In genomic region chr2:232502513-232502900, GRCh38 we compare ENCODE assay signal across 10 cellular contexts. TPM values are rescaled to one million over a fixed set of nuclear protein-coding genes. Genes with fewer than 3 reads are reported as not detected.
DNase-seq lines count a peak whose midpoint lies in the region; ATAC-seq and TF ChIP-seq lines count a peak whose summit lies in the region.
"Had no signal": no experiment of that assay in that cellular context is flagged by ENCODE, and none has a peak within 500 bp of the region (broad histone marks: within the 10 kb centered on the region; RNA-seq: fewer than 3 reads in every experiment).

No MANE protein-coding gene starts in this region.

- ATAC-seq in activated CD8-positive, alpha-beta T cell treated with anti-CD3 and anti-CD28 coated beads for 36 hours = peak; percentile 72
- ATAC-seq in GM21381 (IDR thresholded peaks at IDR 0.05; ENCODE audit: unreplicated experiment) = no peak

- H3K4me1 ChIP-seq in iPS DF 6.9 (ENCODE audit: control insufficient read depth, insufficient read depth, low read length) = peaks cover 4% of the 10 kb centered on the region
- peaks cover 9 to 28% (median 24%) of the 10 kb centered on the region in 4 donors for H3K4me1 ChIP-seq in stomach

- peaks cover 72% of the 10 kb centered on the region for H3K27me3 Mint-ChIP-seq in activated T-cell treated with anti-CD3 and anti-CD28 coated beads, Interleukin-2, amount 50 U/mL, for 24 hours
- H3K27me3 Mint-ChIP-seq in activated CD8-positive, alpha-beta T cell treated with anti-CD3 and anti-CD28 coated beads for 36 hours = peaks cover 36% of the 10 kb centered on the region

- no peaks in the 10 kb centered on the region for H3K36me3 Mint-ChIP-seq in activated T-cell treated with anti-CD3 and anti-CD28 coated beads, Interleukin-2, amount 50 U/mL, for 24 hours (ENCODE audit: low read depth)
- H3K36me3 Mint-ChIP-seq in activated CD8-positive, alpha-beta T cell treated with anti-CD3 and anti-CD28 coated beads for 36 hours (ENCODE audit: low read depth) = no peaks in the 10 kb centered on the region

- TF ChIP-seq EP300 in stomach (IDR thresholded peaks at IDR 0.05) = no peak

- H3K27ac Mint-ChIP-seq in activated T-cell treated with anti-CD3 and anti-CD28 coated beads, Interleukin-2, amount 50 U/mL, for 24 hours = no peak overlapping the region
- peak overlapping the region; percentile 8 for H3K27ac Mint-ChIP-seq in activated CD8-positive, alpha-beta T cell treated with anti-CD3 and anti-CD28 coated beads for 36 hours

- CTCF ChIA-PET in activated CD8-positive, alpha-beta T cell treated with anti-CD3 and anti-CD28 coated beads for 36 hours (lab: Charles Lee) = interaction anchor here (1.3 to 2.9 kb wide), 2 partner anchors 19 to 55 kb away, joined by 5 to 7 read pairs; no protein-coding TSS in a partner anchor

- H3K36me3 ChIP-seq in iPS DF 6.9 (ENCODE audit: control insufficient read depth, insufficient read depth, low read length) (no peaks in the 10 kb centered on the region), stomach (no peaks in the 10 kb centered on the region)

- peak overlapping the region; percentile 55 for H3K4me3 Mint-ChIP-seq in activated T-cell treated with anti-CD3 and anti-CD28 coated beads, Interleukin-2, amount 50 U/mL, for 24 hours
- H3K4me3 Mint-ChIP-seq in activated CD8-positive, alpha-beta T cell treated with anti-CD3 and anti-CD28 coated beads for 36 hours = peak overlapping the region; percentile 59

- H3K27me3 ChIP-seq in iPS DF 6.9 (ENCODE audit: control insufficient read depth, insufficient read depth, low read length) (peaks cover 17% of the 10 kb centered on the region), stomach (peaks cover 0 to 53% (median 30%) of the 10 kb centered on the region in 3 donors)

- intact Hi-C loops in activated CD8-positive, alpha-beta T cell treated with anti-CD3 and anti-CD28 coated beads for 36 hours (cut with micrococcal nuclease) = no loop called here
- intact Hi-C loops in stomach (cut with DNase I; ENCODE audit: low total_unique reads) = no loop called here

- no peak for TF ChIP-seq CTCF in activated CD8-positive, alpha-beta T cell treated with anti-CD3 and anti-CD28 coated beads for 36 hours (IDR thresholded peaks at IDR 0.05)
- no peak for TF ChIP-seq CTCF in stomach (IDR thresholded peaks at IDR 0.05)

- peaks cover 10% of the 10 kb centered on the region for H3K4me1 Mint-ChIP-seq in activated T-cell treated with anti-CD3 and anti-CD28 coated beads, Interleukin-2, amount 50 U/mL, for 24 hours (ENCODE audit: low read depth)
- peaks cover 14% of the 10 kb centered on the region for H3K4me1 Mint-ChIP-seq in activated CD8-positive, alpha-beta T cell treated with anti-CD3 and anti-CD28 coated beads for 36 hours (ENCODE audit: low read depth)

- WGBS in iPS DF 6.9 (ENCODE audit: insufficient coverage, insufficient read length) = no CpG with 5 or more reads among the region's 20 CpGs
- WGBS in stomach, 5 donors = 16 to 34% (median 20%) methylated on average over 16 to 20 of the region's 20 CpGs

- H3K9me3 Mint-ChIP-seq in activated T-cell treated with anti-CD3 and anti-CD28 coated beads, Interleukin-2, amount 50 U/mL, for 24 hours = no peaks in the 10 kb centered on the region
- H3K9me3 Mint-ChIP-seq in activated CD8-positive, alpha-beta T cell treated with anti-CD3 and anti-CD28 coated beads for 36 hours = no peaks in the 10 kb centered on the region

- POLR2A ChIA-PET in activated CD8-positive, alpha-beta T cell treated with anti-CD3 and anti-CD28 coated beads for 36 hours (lab: Charles Lee) = no interaction called here

- H3K9me3 ChIP-seq in iPS DF 6.9 (ENCODE audit: control insufficient read depth, insufficient read depth, low read length) (no peaks in the 10 kb centered on the region), stomach (no peaks in the 10 kb centered on the region)

- DNase-seq in activated T-cell treated with anti-CD3 and anti-CD28 coated beads, Interleukin-2, amount 50 U/mL, for 24 hours = no peak
- DNase-seq in activated T-cell treated with anti-CD3 and anti-CD28 coated beads for 4 hours = no peak
- peak; percentile 60 for DNase-seq in activated CD8-positive, alpha-beta T cell treated with anti-CD3 and anti-CD28 coated beads for 36 hours
- DNase-seq in iPS DF 6.9 (ENCODE audit: low read depth, low spot score) = no peak
- no peak for DNase-seq in stomach
- no peak for DNase-seq in AG08395 (ENCODE audit: low spot score)
- DNase-seq in NCI-H1048 (lab: John Stamatoyannopoulos, UW) = no peak

- no peak for TF ChIP-seq POLR2A in stomach (IDR thresholded peaks at IDR 0.05)

- H3K27ac ChIP-seq in iPS DF 6.9 (ENCODE audit: low read length) = no peak overlapping the region
- peak overlapping the region in 1 of 5 donors; percentile 75 for H3K27ac ChIP-seq in stomach

- H3K4me3 ChIP-seq in iPS DF 6.9 (ENCODE audit: low read length) (peak overlapping the region; percentile 73; the same call in 1 of the 2 replicates), stomach (peak overlapping the region; percentile 49 to 61 (median 52))

RNA-seq across cellular contexts. Expression of gene ECEL1, which starts 14.9 kb away (rescaled TPM):
- under 1 TPM; 0.56 to 0.72 TPM for total RNA-seq in activated CD8-positive, alpha-beta T cell treated with anti-CD3 and anti-CD28 coated beads for 36 hours
- 1 to 10 TPM in 1 of 5 donors, not detected in 4; 1.1 TPM for total RNA-seq in stomach
- under 1 TPM in 1 of 3 donors, not detected in 2; 0.35 TPM for polyA plus RNA-seq in stomach
- polyA plus RNA-seq: BJ had no signal

RNA-seq across cellular contexts. Expression of gene PRSS56, which starts 17.7 kb away (rescaled TPM):
- not detected for total RNA-seq in activated CD8-positive, alpha-beta T cell treated with anti-CD3 and anti-CD28 coated beads for 36 hours
- total RNA-seq in stomach = not detected
- polyA plus RNA-seq in stomach = not detected
- total RNA-seq: omental fat pad had no signal
- polyA plus RNA-seq: BJ had no signal

RNA-seq across cellular contexts. Expression of gene CHRND, which starts 23.5 kb away (rescaled TPM):
- not detected for total RNA-seq in activated CD8-positive, alpha-beta T cell treated with anti-CD3 and anti-CD28 coated beads for 36 hours
- not detected for total RNA-seq in stomach
- polyA plus RNA-seq in stomach = not detected
- total RNA-seq: omental fat pad had no signal
- polyA plus RNA-seq: BJ had no signal

RNA-seq across cellular contexts. Expression of gene CHRNG, which starts 37.0 kb away (rescaled TPM):
- total RNA-seq in activated CD8-positive, alpha-beta T cell treated with anti-CD3 and anti-CD28 coated beads for 36 hours = not detected
- not detected for total RNA-seq in stomach
- polyA plus RNA-seq in stomach = not detected
- total RNA-seq: omental fat pad had no signal
- polyA plus RNA-seq: BJ had no signal

RNA-seq across cellular contexts. Expression of gene ALPI, which starts 46.6 kb away (rescaled TPM):
- total RNA-seq in activated CD8-positive, alpha-beta T cell treated with anti-CD3 and anti-CD28 coated beads for 36 hours = not detected
- 10 to 100 TPM in 1 of 5 donors, 1 to 10 TPM in 1, not detected in 3; 1.4 to 12.3 TPM for total RNA-seq in stomach
- not detected for polyA plus RNA-seq in stomach
- total RNA-seq: omental fat pad had no signal
- polyA plus RNA-seq: BJ had no signal
